Comparison of ENCODE assay signal across 1 cellular context in the genomic region with DNA sequence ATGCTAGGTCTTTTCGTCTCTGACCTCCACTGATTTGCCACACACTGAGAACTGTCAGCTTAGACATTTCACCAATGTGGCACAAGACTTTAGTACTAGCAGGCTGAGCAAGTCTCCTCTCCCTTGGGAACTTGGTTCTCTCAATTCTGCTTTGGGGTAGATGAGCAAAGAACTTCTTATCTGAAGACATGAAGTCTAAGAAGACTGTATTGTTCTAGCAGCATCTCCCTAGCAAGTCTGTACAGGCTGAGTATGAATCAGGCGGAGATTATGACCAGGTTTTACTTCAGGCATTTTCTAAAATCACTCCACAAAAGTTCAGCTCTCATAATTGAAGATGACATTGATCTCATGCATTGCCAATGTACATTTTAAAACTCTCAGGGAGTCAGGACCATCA.
TF ChIP-seq lines count a peak whose summit lies in the region.

No MANE protein-coding gene starts in this region.

TF ChIP-seq in GM23338, 12 proteins besides CTCF, POLR2A, EP300 and RAD21 (continued from another document):
- TF ChIP-seq POLR2AphosphoS5 (IDR thresholded peaks at IDR 0.05; ENCODE audit: low read depth) = no peak
- no peak for TF ChIP-seq ZNF331 (CRISPR knock-in tag; IDR thresholded peaks at IDR 0.05; ENCODE audit: low read depth)
- TF ChIP-seq JUNB (IDR thresholded peaks at IDR 0.05; ENCODE audit: unreplicated experiment) = no peak
- TF ChIP-seq, protein P1, sequence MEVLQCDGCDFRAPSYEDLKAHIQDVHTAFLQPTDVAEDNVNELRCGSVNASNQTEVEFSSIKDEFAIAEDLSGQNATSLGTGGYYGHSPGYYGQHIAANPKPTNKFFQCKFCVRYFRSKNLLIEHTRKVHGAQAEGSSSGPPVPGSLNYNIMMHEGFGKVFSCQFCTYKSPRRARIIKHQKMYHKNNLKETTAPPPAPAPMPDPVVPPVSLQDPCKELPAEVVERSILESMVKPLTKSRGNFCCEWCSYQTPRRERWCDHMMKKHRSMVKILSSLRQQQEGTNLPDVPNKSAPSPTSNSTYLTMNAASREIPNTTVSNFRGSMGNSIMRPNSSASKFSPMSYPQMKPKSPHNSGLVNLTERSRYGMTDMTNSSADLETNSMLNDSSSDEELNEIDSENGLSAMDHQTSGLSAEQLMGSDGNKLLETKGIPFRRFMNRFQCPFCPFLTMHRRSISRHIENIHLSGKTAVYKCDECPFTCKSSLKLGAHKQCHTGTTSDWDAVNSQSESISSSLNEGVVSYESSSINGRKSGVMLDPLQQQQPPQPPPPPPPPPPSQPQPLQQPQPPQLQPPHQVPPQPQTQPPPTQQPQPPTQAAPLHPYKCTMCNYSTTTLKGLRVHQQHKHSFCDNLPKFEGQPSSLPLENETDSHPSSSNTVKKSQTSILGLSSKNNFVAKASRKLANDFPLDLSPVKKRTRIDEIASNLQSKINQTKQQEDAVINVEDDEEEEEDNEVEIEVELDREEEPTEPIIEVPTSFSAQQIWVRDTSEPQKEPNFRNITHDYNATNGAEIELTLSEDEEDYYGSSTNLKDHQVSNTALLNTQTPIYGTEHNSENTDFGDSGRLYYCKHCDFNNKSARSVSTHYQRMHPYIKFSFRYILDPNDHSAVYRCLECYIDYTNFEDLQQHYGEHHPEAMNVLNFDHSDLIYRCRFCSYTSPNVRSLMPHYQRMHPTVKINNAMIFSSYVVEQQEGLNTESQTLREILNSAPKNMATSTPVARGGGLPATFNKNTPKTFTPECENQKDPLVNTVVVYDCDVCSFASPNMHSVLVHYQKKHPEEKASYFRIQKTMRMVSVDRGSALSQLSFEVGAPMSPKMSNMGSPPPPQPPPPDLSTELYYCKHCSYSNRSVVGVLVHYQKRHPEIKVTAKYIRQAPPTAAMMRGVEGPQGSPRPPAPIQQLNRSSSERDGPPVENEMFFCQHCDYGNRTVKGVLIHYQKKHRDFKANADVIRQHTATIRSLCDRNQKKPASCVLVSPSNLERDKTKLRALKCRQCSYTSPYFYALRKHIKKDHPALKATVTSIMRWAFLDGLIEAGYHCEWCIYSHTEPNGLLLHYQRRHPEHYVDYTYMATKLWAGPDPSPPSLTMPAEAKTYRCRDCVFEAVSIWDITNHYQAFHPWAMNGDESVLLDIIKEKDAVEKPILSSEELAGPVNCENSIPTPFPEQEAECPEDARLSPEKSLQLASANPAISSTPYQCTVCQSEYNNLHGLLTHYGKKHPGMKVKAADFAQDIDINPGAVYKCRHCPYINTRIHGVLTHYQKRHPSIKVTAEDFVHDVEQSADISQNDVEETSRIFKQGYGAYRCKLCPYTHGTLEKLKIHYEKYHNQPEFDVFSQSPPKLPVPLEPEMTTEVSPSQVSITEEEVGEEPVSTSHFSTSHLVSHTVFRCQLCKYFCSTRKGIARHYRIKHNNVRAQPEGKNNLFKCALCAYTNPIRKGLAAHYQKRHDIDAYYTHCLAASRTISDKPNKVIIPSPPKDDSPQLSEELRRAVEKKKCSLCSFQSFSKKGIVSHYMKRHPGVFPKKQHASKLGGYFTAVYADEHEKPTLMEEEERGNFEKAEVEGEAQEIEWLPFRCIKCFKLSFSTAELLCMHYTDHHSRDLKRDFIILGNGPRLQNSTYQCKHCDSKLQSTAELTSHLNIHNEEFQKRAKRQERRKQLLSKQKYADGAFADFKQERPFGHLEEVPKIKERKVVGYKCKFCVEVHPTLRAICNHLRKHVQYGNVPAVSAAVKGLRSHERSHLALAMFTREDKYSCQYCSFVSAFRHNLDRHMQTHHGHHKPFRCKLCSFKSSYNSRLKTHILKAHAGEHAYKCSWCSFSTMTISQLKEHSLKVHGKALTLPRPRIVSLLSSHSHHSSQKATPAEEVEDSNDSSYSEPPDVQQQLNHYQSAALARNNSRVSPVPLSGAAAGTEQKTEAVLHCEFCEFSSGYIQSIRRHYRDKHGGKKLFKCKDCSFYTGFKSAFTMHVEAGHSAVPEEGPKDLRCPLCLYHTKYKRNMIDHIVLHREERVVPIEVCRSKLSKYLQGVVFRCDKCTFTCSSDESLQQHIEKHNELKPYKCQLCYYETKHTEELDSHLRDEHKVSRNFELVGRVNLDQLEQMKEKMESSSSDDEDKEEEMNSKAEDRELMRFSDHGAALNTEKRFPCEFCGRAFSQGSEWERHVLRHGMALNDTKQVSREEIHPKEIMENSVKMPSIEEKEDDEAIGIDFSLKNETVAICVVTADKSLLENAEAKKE (CRISPR knock-in tag; IDR thresholded peaks at IDR 0.05) = no peak
- TF ChIP-seq, protein P2, sequence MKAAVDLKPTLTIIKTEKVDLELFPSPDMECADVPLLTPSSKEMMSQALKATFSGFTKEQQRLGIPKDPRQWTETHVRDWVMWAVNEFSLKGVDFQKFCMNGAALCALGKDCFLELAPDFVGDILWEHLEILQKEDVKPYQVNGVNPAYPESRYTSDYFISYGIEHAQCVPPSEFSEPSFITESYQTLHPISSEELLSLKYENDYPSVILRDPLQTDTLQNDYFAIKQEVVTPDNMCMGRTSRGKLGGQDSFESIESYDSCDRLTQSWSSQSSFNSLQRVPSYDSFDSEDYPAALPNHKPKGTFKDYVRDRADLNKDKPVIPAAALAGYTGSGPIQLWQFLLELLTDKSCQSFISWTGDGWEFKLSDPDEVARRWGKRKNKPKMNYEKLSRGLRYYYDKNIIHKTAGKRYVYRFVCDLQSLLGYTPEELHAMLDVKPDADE (IDR thresholded peaks at IDR 0.05) = no peak
- TF ChIP-seq EZH2 (IDR thresholded peaks at IDR 0.05; ENCODE audit: low read depth, unreplicated experiment) = no peak
- TF ChIP-seq EZH2phosphoT487 (IDR thresholded peaks at IDR 0.05; ENCODE audit: unreplicated experiment) = no peak
